ENCODE assay signal across 8 cellular contexts in the genomic region with DNA sequence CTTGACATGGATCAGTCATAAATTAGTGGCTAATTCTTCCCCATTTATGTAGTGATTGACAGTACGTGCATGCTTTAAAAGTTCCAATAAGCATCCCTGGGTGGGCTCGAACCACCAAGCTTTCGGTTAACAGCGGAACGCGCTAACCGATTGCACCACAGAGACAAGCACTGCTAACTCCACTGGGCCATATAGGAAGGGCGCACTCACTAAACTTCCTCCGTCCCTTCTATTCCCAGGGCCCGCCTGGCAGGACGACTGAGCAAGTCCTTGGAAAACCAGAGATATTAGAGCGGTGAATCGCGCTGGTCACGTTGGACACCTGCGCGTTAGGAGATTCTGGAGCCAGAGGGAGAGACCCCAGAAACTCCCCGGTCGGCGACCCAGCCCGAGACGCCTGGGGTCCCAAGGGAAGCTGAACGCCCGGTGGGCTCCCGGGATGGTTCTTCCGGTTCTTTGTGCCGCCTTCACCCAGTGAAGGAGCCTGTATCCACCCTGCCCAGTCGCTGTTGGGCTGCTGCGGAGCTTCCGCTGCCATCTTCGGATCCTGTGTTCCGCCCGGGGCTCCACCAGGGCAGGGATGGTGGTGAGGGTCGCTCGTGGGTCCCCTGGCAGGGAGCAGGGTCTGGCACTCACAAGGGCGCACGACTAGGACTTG.
DNase-seq lines count a peak whose midpoint lies in the region; ATAC-seq and TF ChIP-seq lines count a peak whose summit lies in the region.
"Not testable (repeated sequence)": the region's sequence is repeated elsewhere in the genome, so short reads cannot be mapped to it uniquely, and the experiment has no call there.

No MANE protein-coding gene starts in this region.

- not testable (repeated sequence) for H3K27ac ChIP-seq in HUES48 (ENCODE audit: low read depth, low read length)

- H3K4me1 ChIP-seq in HUES48 (ENCODE audit: control insufficient read depth, insufficient read depth, low read length) = not testable (repeated sequence)

- H3K36me3 ChIP-seq in HUES48 (ENCODE audit: control insufficient read depth, insufficient read depth, low read length) = not testable (repeated sequence)

- H3K4me3 Mint-ChIP-seq in activated CD4-positive, alpha-beta memory T cell treated with anti-CD3 and anti-CD28 coated beads, Interleukin-2, amount 10 ng/mL, durations not matched to agents 7 days and 5 days = peak overlapping the region; percentile 76
- H3K4me3 Mint-ChIP-seq in immature natural killer cell (peak overlapping the region; percentile 88 to 90 (median 89)), nephron (peak overlapping the region; percentile 79 to 88 (median 84))
- H3K4me3 Mint-ChIP-seq in stimulated activated memory B cell treated with anti-CD40 and anti-IgM and Interleukin-4, amounts not matched to agents 10 μg/mL and 1 μg/mL and 100 μg/mL, for 72 hours = peak overlapping the region; percentile 88

- H3K27me3 ChIP-seq in HUES48 (ENCODE audit: control insufficient read depth, insufficient read depth, low read length) = not testable (repeated sequence)

- CTCF ChIA-PET in activated CD4-positive, alpha-beta memory T cell treated with anti-CD3 and anti-CD28 coated beads, Interleukin-2, amount 10 ng/mL, durations not matched to agents 7 days and 5 days (lab: Charles Lee) = not testable (repeated sequence)

- not testable (repeated sequence) for H3K36me3 Mint-ChIP-seq in activated CD4-positive, alpha-beta memory T cell treated with anti-CD3 and anti-CD28 coated beads, Interleukin-2, amount 10 ng/mL, durations not matched to agents 7 days and 5 days (ENCODE audit: low read depth); immature natural killer cell; nephron (ENCODE audit: low read depth); stimulated activated memory B cell treated with anti-CD40 and anti-IgM and Interleukin-4, amounts not matched to agents 10 μg/mL and 1 μg/mL and 100 μg/mL, for 72 hours

- not testable (repeated sequence) for TF ChIP-seq CTCF in astrocyte of the cerebellum (IDR thresholded peaks at IDR 0.05; ENCODE audit: low read depth, low read length, missing control alignments); nephron (IDR thresholded peaks at IDR 0.05; ENCODE audit: unreplicated experiment in 3 of 3)

- H3K9me3 Mint-ChIP-seq in activated CD4-positive, alpha-beta memory T cell treated with anti-CD3 and anti-CD28 coated beads, Interleukin-2, amount 10 ng/mL, durations not matched to agents 7 days and 5 days; immature natural killer cell; nephron; stimulated activated memory B cell treated with anti-CD40 and anti-IgM and Interleukin-4, amounts not matched to agents 10 μg/mL and 1 μg/mL and 100 μg/mL, for 72 hours: not testable (repeated sequence)

- ATAC-seq in esophagus mucosa = peak; percentile 26
- peak; percentile 43 for ATAC-seq in stimulated activated memory B cell treated with anti-CD40 and anti-IgM and Interleukin-4, amounts not matched to agents 10 μg/mL and 1 μg/mL and 100 μg/mL, for 72 hours

- in situ Hi-C loops in ACHN (cut with HindIII; ENCODE audit: low pct_ligation_motif_present, low pct_unique_long_range_greater_than_20kb, low sequenced_read_pairs); astrocyte of the cerebellum (cut with HindIII; ENCODE audit: low sequenced_read_pairs): not testable (repeated sequence)

- H3K9me3 ChIP-seq in HUES48 (ENCODE audit: control insufficient read depth, insufficient read depth, low read length) = not testable (repeated sequence)

- H3K4me3 ChIP-seq in HUES48 (ENCODE audit: low read depth, low read length) (peak overlapping the region; percentile 69), astrocyte of the cerebellum (ENCODE audit: low read depth, low read length) (peak overlapping the region; percentile 30)

- H3K27me3 Mint-ChIP-seq in activated CD4-positive, alpha-beta memory T cell treated with anti-CD3 and anti-CD28 coated beads, Interleukin-2, amount 10 ng/mL, durations not matched to agents 7 days and 5 days; immature natural killer cell (ENCODE audit: low read depth in 3 of 3); nephron (ENCODE audit: low read depth); stimulated activated memory B cell treated with anti-CD40 and anti-IgM and Interleukin-4, amounts not matched to agents 10 μg/mL and 1 μg/mL and 100 μg/mL, for 72 hours: not testable (repeated sequence)

- H3K9ac ChIP-seq in HUES48 (ENCODE audit: low read depth, low read length) = not testable (repeated sequence)

- peak; percentile 16 for DNase-seq in ACHN
- not testable (repeated sequence) for DNase-seq in activated CD4-positive, alpha-beta memory T cell treated with anti-CD3 and anti-CD28 coated beads, Interleukin-2, amount 10 ng/mL, durations not matched to agents 7 days and 5 days; astrocyte of the cerebellum (ENCODE audit: low read depth)
- peak in 2 of 3 donors; percentile 7 to 9 for DNase-seq in immature natural killer cell

- POLR2A ChIA-PET in activated CD4-positive, alpha-beta memory T cell treated with anti-CD3 and anti-CD28 coated beads, Interleukin-2, amount 10 ng/mL, durations not matched to agents 7 days and 5 days (lab: Charles Lee) = not testable (repeated sequence)

- not testable (repeated sequence) for H3K4me1 Mint-ChIP-seq in activated CD4-positive, alpha-beta memory T cell treated with anti-CD3 and anti-CD28 coated beads, Interleukin-2, amount 10 ng/mL, durations not matched to agents 7 days and 5 days; nephron; stimulated activated memory B cell treated with anti-CD40 and anti-IgM and Interleukin-4, amounts not matched to agents 10 μg/mL and 1 μg/mL and 100 μg/mL, for 72 hours
- peaks cover 10 to 20% of the 10 kb centered on the region in 2 donors for H3K4me1 Mint-ChIP-seq in immature natural killer cell

- not testable (repeated sequence) for H3K27ac Mint-ChIP-seq in activated CD4-positive, alpha-beta memory T cell treated with anti-CD3 and anti-CD28 coated beads, Interleukin-2, amount 10 ng/mL, durations not matched to agents 7 days and 5 days
- H3K27ac Mint-ChIP-seq in immature natural killer cell = peak overlapping the region in 4 of 6 donors; percentile 54 to 84 (median 70)
- peak overlapping the region; percentile 55 to 90 (median 81) for H3K27ac Mint-ChIP-seq in nephron
- peak overlapping the region; percentile 75 for H3K27ac Mint-ChIP-seq in stimulated activated memory B cell treated with anti-CD40 and anti-IgM and Interleukin-4, amounts not matched to agents 10 μg/mL and 1 μg/mL and 100 μg/mL, for 72 hours
